In the genomic region with DNA sequence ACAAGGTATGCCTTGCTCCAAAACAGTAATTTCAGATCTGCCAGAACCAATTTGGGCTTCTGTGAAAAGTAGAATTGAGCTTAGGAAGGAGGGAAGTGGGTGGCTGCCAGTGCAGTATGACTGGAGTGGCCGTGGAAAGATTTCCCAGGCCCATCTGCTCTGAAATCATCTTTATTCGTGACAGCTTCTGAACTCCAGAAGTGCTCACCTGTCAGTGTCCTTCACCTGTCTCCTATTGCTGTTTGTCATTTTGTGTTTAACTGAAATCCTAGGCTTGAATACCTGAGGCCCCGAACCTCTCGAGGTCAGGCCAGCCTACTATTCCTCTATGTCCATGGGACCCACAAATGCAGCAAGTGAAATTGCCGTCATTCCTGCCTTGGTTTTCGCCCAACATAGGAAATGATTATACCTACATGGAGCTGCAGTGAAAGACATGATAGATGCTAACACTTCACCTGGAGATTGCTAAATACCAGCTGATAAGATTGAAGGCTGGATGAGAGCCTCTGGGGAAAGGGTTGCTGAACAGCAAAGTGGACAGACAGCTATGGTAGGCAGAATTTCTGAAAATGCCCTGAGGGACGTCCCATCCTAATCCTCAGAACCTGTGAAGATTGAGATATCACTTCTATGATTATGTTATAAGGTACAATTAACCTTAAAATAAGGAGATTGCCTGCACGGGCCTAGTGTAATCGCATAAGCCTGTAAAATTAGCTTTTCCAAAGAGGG, we compare ENCODE assay signal across 18 cellular contexts.
"Had no signal": no experiment of that assay in that cellular context is flagged by ENCODE, and none has a peak within 500 bp of the region (broad histone marks: within the 10 kb centered on the region; RNA-seq: fewer than 3 reads in every experiment).

No MANE protein-coding gene starts in this region.

- H3K36me3 ChIP-seq: colonic mucosa, right atrium auricular region, sigmoid colon had no signal

- H3K4me3 ChIP-seq: colonic mucosa, heart left ventricle, mucosa of descending colon, right atrium auricular region, sigmoid colon had no signal

- H3K27me3 Mint-ChIP-seq: type B pancreatic cell had no signal

- ATAC-seq: left lobe of liver, mucosa of descending colon had no signal

- H3K4me1 ChIP-seq: colonic mucosa, sigmoid colon had no signal

- DNase-seq: colonic mucosa; dermis blood vessel endothelial cell; effector CD4-positive, alpha-beta T cell; endodermal cell; erythroblast; heart left ventricle; hippocampal formation; kidney glomerular epithelial cell; mammary epithelial cell; mucosa of descending colon; nephron progenitor cell; sigmoid colon; small intestine; stimulated activated CD4-positive, alpha-beta T cell treated with anti-CD3 and anti-CD28 coated beads, Interleukin-12 subunit alpha, Interleukin-12 subunit beta, amount 100 ng/mL, for 4 hours; stimulated activated naive CD4-positive, alpha-beta T cell treated with Interleukin-2 at 50 U/mL for 16 hours had no signal

- H3K9me3 ChIP-seq: colonic mucosa had no signal

- H3K27me3 ChIP-seq: colonic mucosa, heart left ventricle, right atrium auricular region, sigmoid colon had no signal

- H3K27ac ChIP-seq: colonic mucosa, heart left ventricle, right atrium auricular region, sigmoid colon had no signal

- H3K27ac Mint-ChIP-seq: endodermal cell, nephron progenitor cell, type B pancreatic cell had no signal

- H3K4me3 Mint-ChIP-seq: endodermal cell, nephron progenitor cell, type B pancreatic cell had no signal

- H3K9me3 Mint-ChIP-seq: endodermal cell had no signal
